In genomic region chr2:179550214-179550613, GRCh38 we compare ENCODE assay signal across 1 cellular context.
TF ChIP-seq lines count a peak whose summit lies in the region.

No MANE protein-coding gene starts in this region.

TF ChIP-seq in H1, 55 proteins besides CTCF, POLR2A, EP300 and RAD21 (continued from another document):
- TF ChIP-seq CHD7 (IDR thresholded peaks at IDR 0.05; ENCODE audit: insufficient replicate concordance, low read length) (peak; percentile 93), KDM1A (IDR thresholded peaks at IDR 0.05; ENCODE audit: borderline replicate concordance, low read length) (no peak), NANOG (IDR thresholded peaks at IDR 0.05; ENCODE audit: insufficient read depth, low read depth, low read length, poor library complexity, severe bottlenecking) (peak; percentile 82), CEBPB (IDR thresholded peaks at IDR 0.05; ENCODE audit: low read depth, low read length) (peak; percentile 64; the same call in 1 of the 2 replicates), CBX5 (IDR thresholded peaks at IDR 0.05; ENCODE audit: low read depth, low read length) (no peak), TEAD4 (IDR thresholded peaks at IDR 0.05; ENCODE audit: low read depth, low read length) (peak; percentile 94), HDAC2 (IDR thresholded peaks at IDR 0.05; ENCODE audit: borderline replicate concordance in 1 of 2, low read depth in 2 of 2, low read length in 2 of 2) (0 out of 4 replicates have a peak, but pooled peaks of 1 of the 2 experiments have one; percentile 20)
